Comparison of ENCODE assay signal across 19 cellular contexts in genomic region chr9:22107646-22108045, GRCh38.
DNase-seq lines count a peak whose midpoint lies in the region; ATAC-seq, FAIRE-seq and TF ChIP-seq lines count a peak whose summit lies in the region.
"Had no signal": no experiment of that assay in that cellular context is flagged by ENCODE, and none has a peak within 500 bp of the region (broad histone marks: within the 10 kb centered on the region; RNA-seq: fewer than 3 reads in every experiment).

No MANE protein-coding gene starts in this region.

- peak overlapping the region; percentile 91 for H2BK5ac ChIP-seq in trophoblast cell (ENCODE audit: low read depth, low read length, poor library complexity)

- H3K4me2 ChIP-seq in astrocyte (ENCODE audit: low read length) (peak overlapping the region; percentile 26), trophoblast cell (ENCODE audit: low read length) (no peak overlapping the region)

- H4K91ac ChIP-seq in trophoblast cell (ENCODE audit: low read depth, low read length): no peak overlapping the region

- no peak overlapping the region for H3K14ac ChIP-seq in trophoblast cell (ENCODE audit: low read length)

- no peak overlapping the region for H2AFZ ChIP-seq in astrocyte (ENCODE audit: low read depth, low read length)
- H2AFZ ChIP-seq in trophoblast cell (ENCODE audit: insufficient read depth, low read length, poor library complexity): peak overlapping the region; percentile 73

- H3K27me3 Mint-ChIP-seq in astrocyte (ENCODE audit: low read depth, unreplicated experiment): no peaks in the 10 kb centered on the region

- ATAC-seq in GM21367 (IDR thresholded peaks at IDR 0.05; ENCODE audit: unreplicated experiment): no peak

- no peaks in the 10 kb centered on the region for H3K36me3 Mint-ChIP-seq in astrocyte (ENCODE audit: low read depth, unreplicated experiment)

- no peak overlapping the region for H3K18ac ChIP-seq in trophoblast cell (ENCODE audit: low read length)

- H3K79me2 ChIP-seq in astrocyte (ENCODE audit: insufficient read depth, low read length) (no peaks in the 10 kb centered on the region), trophoblast cell (ENCODE audit: control insufficient read depth, insufficient read depth, low read length, poor library complexity) (peaks cover 2% of the 10 kb centered on the region)

- H2AK5ac ChIP-seq in trophoblast cell (ENCODE audit: low read length): no peak overlapping the region

- no peaks in the 10 kb centered on the region for H4K20me1 ChIP-seq in astrocyte (ENCODE audit: insufficient read depth, low read length)

- H3K9ac ChIP-seq in HUES48 (ENCODE audit: low read depth, low read length) (no peak overlapping the region), astrocyte (ENCODE audit: low read length) (peak overlapping the region; percentile 70), trophoblast cell (ENCODE audit: low read length) (no peak overlapping the region)

- no peaks in the 10 kb centered on the region for H3K27me3 ChIP-seq in HUES48 (ENCODE audit: control insufficient read depth, insufficient read depth, low read length)
- H3K27me3 ChIP-seq in astrocyte (ENCODE audit: insufficient read depth, low read length): no peaks in the 10 kb centered on the region
- H3K27me3 ChIP-seq in trophoblast cell (ENCODE audit: insufficient read depth, low read length): no peaks in the 10 kb centered on the region

- H3K4me1 Mint-ChIP-seq in astrocyte (ENCODE audit: low read depth, unreplicated experiment): peaks cover 73% of the 10 kb centered on the region

- peak overlapping the region; percentile 20 for H3K4me3 Mint-ChIP-seq in astrocyte (ENCODE audit: unreplicated experiment)

- no CpG with 5 or more reads among the region's 1 CpG for WGBS in trophoblast cell (ENCODE audit: extremely low coverage, insufficient coverage, insufficient read length)

- H4K12ac ChIP-seq in trophoblast cell (ENCODE audit: low read depth, low read length): no peak overlapping the region

- no peak overlapping the region for H3K23ac ChIP-seq in trophoblast cell (ENCODE audit: low read length)

- no peaks in the 10 kb centered on the region for H3K36me3 ChIP-seq in HUES48 (ENCODE audit: control insufficient read depth, insufficient read depth, low read length)
- H3K36me3 ChIP-seq in astrocyte (ENCODE audit: insufficient read depth, low read length): no peaks in the 10 kb centered on the region
- no peaks in the 10 kb centered on the region for H3K36me3 ChIP-seq in trophoblast cell (ENCODE audit: control insufficient read depth in 1 of 2, insufficient read depth in 2 of 2, low read length in 2 of 2)

- H3K27ac Mint-ChIP-seq in astrocyte (ENCODE audit: unreplicated experiment): peak overlapping the region; percentile 83

- H3K9me3 Mint-ChIP-seq in astrocyte (ENCODE audit: unreplicated experiment): no peaks in the 10 kb centered on the region

- H3K27ac ChIP-seq in HUES48 (ENCODE audit: low read depth, low read length) (peak overlapping the region; percentile 32), astrocyte (ENCODE audit: low read depth, low read length) (peak overlapping the region; percentile 92), trophoblast cell (ENCODE audit: low read depth, low read length) (peak overlapping the region; percentile 86)
- H3K27ac ChIP-seq: RWPE1 had no signal

- H3K79me1 ChIP-seq in trophoblast cell (ENCODE audit: low read length): peaks cover 34% of the 10 kb centered on the region

- peak overlapping the region; percentile 97 for H2BK12ac ChIP-seq in trophoblast cell (ENCODE audit: low read length)

- H3K4me1 ChIP-seq in HUES48 (ENCODE audit: control insufficient read depth, insufficient read depth, low read length) (peaks cover 23% of the 10 kb centered on the region), astrocyte (ENCODE audit: insufficient read depth, low read length) (peaks cover 51% of the 10 kb centered on the region), trophoblast cell (ENCODE audit: control insufficient read depth in 1 of 2, insufficient read depth in 2 of 2, low read length in 2 of 2) (peaks cover 11 to 18% of the 10 kb centered on the region in 2 experiments)

- peak overlapping the region; percentile 24 for H3K4ac ChIP-seq in trophoblast cell (ENCODE audit: low read depth, low read length)

- FAIRE-seq in astrocyte (lab: Jason Lieb, UNC) (no peak), islet of Langerhans (lab: Jason Lieb, UNC) (peak; percentile 17)
- FAIRE-seq: GM12891, GM18507, H1 had no signal

- peak overlapping the region; percentile 59 for H2BK120ac ChIP-seq in trophoblast cell (ENCODE audit: insufficient read depth, low read length, poor library complexity)

- TF ChIP-seq CTCF in astrocyte (IDR thresholded peaks at IDR 0.05; ENCODE audit: insufficient read depth, low read depth, low read length): no peak

- no peak overlapping the region for H4K8ac ChIP-seq in trophoblast cell (ENCODE audit: low read depth, low read length)

- H3K4me3 ChIP-seq in HUES48 (ENCODE audit: low read depth, low read length) (no peak overlapping the region), astrocyte (ENCODE audit: insufficient read depth, low read depth, low read length) (no peak overlapping the region), trophoblast cell (ENCODE audit: low read depth, low read length) (no peak overlapping the region)

- DNase-seq in astrocyte (ENCODE audit: low read depth): no peak
- no peak for DNase-seq in trophoblast cell
- no peak for DNase-seq in ureter (ENCODE audit: low spot score)
- no peak for DNase-seq in NCI-H1092 (lab: John Stamatoyannopoulos, UW)
- DNase-seq in HPDE6-E6E7 (ENCODE audit: extremely low spot score): no peak
- DNase-seq: C1 segment of cervical spinal cord, DMS 273 treated with DMSO at 0.1 percent for 48 hours, GF-D8, NCI-H1417 treated with DMSO at 0.1 percent for 48 hours, NCI-H2029, NCI-H2171 treated with DMSO at 0.1 percent for 48 hours, NCI-H446 treated with DMSO at 0.1 percent for 48 hours had no signal

- no peaks in the 10 kb centered on the region for H3K9me3 ChIP-seq in HUES48 (ENCODE audit: control insufficient read depth, insufficient read depth, low read length)
- H3K9me3 ChIP-seq in astrocyte (ENCODE audit: insufficient read depth, low read depth, low read length): no peaks in the 10 kb centered on the region
- no peaks in the 10 kb centered on the region for H3K9me3 ChIP-seq in trophoblast cell (ENCODE audit: insufficient read depth, low read depth, low read length)

Comparison
In these comparisons a context has a peak if more than half of its experiments do, and no peak if none do; other contexts are left out.
1. H3K27ac ChIP-seq: peak in every context shown above with its lines; median percentile 92 in astrocyte; 86 in trophoblast cell; 32 in HUES48.